Comparison of ENCODE assay signal across 2 cellular contexts in the genomic region with DNA sequence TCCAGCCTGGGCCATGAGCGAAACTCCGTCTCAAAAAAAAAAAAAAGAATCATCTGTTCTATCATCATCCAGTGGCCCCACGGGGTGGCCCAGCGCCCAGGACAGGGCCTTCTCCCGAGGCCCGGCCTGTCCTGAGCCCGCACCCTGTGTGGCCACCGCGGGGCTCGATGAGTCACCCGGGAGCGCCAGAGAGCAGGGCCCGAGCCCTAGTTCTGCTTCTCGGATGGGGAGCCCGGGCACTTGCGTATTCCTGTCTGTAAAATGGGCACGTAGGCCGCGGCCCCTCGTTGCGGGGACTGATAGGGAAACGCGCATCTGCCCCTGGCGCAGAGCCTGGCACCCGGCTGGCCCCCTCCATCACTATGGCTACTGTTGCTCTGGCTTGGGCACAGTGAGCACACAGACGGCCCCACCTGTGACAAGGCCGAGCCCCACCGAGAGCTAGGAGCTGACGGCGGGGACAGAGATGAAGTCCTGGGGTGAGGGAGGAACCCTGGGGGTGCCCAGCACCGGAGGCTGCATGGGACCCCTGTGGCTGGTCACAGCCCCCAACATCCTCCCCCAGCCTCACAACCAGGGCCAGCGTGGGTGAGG.
TF ChIP-seq lines count a peak whose summit lies in the region.

No MANE protein-coding gene starts in this region.

TF ChIP-seq in HEK293, 187 proteins besides CTCF, POLR2A, EP300 and RAD21:
- TF ChIP-seq, protein P1, sequence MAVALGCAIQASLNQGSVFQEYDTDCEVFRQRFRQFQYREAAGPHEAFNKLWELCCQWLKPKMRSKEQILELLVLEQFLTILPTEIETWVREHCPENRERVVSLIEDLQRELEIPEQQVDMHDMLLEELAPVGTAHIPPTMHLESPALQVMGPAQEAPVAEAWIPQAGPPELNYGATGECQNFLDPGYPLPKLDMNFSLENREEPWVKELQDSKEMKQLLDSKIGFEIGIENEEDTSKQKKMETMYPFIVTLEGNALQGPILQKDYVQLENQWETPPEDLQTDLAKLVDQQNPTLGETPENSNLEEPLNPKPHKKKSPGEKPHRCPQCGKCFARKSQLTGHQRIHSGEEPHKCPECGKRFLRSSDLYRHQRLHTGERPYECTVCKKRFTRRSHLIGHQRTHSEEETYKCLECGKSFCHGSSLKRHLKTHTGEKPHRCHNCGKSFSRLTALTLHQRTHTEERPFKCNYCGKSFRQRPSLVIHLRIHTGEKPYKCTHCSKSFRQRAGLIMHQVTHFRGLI (tag by site-specific recombination; IDR thresholded peaks at IDR 0.05) = peak; percentile 87
- TF ChIP-seq ZNF830 (tag by site-specific recombination; IDR thresholded peaks at IDR 0.05; ENCODE audit: low read depth) = no peak

TF ChIP-seq in K562, 482 proteins besides CTCF, POLR2A, EP300 and RAD21:
- no peak for TF ChIP-seq NFATC3 (IDR thresholded peaks at IDR 0.05)
- TF ChIP-seq ZNF184 (CRISPR knock-in tag; IDR thresholded peaks at IDR 0.05) = no peak
- TF ChIP-seq ZBTB33 (CRISPR knock-in tag; IDR thresholded peaks at IDR 0.05) = peak; percentile 95
- peak; percentile 65 for TF ChIP-seq POLR2G (IDR thresholded peaks at IDR 0.05; ENCODE audit: low read depth, low read length)
- TF ChIP-seq ATF3 (IDR thresholded peaks at IDR 0.05) = 0 out of 2 replicates have a peak, but pooled peaks have one; percentile 8
- TF ChIP-seq ATF3 (CRISPR knock-in tag; conservative IDR thresholded peaks at IDR 0.05) = no peak
- 0 out of 2 replicates have a peak, but pooled peaks have one; percentile 6 for TF ChIP-seq RBFOX2 (IDR thresholded peaks at IDR 0.05; ENCODE audit: low read depth, low read length)
